8 cellular contexts compared by ENCODE assay signal in the genomic region with DNA sequence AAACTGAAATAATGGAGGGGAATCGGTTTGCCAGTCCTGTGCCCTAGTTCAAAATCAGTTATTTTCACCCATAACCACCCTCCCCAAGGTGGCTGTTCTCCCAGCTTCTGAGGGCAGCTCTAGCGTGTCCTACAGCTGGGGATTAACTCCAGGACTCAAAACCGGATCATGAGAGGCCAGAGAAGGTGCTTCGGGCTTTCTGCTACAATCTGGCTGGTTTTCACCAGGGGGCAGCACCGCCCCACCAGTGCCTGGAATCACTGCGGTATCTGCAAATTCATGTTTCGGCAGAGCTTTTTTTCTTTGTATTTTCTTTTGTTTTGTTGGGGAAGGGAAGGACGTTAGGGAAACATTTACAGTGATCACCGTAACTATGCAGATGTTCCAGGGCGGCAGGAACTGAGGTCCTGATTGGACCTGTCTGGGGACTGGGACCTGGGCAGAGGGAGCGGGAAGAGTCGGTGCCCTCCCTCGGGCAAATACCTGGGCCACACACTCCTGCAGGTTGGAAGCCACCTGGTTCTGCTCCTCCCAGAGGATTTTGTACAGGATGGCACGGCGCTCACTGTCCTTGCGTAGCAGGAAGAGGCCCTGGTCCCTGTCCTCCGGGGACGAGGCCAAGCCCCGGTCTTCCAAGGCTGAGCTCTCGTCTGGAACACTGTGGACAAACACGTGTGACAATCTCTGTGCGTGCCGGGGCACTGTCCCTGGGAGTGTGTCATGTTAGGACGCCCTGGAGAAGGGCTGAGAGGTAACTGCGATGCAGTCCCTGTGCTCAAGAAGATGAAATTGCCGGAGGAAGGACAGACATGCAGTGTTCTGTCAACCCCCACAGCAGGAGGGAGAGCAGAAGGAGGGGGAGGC. TPM values are rescaled to one million over a fixed set of nuclear protein-coding genes. Genes with fewer than 3 reads are reported as not detected.
DNase-seq lines count a peak whose midpoint lies in the region; ATAC-seq and TF ChIP-seq lines count a peak whose summit lies in the region.

No MANE protein-coding gene starts in this region.

- no peaks in the 10 kb centered on the region for H3K36me3 Mint-ChIP-seq in activated T-helper 17 cell treated with anti-CD3 and anti-CD28 coated beads, Interleukin-2, amount 50 U/mL, for 72 hours (ENCODE audit: low read depth)
- H3K36me3 Mint-ChIP-seq in nephron progenitor cell (ENCODE audit: low read depth), result no peaks in the 10 kb centered on the region
- H3K36me3 Mint-ChIP-seq in stimulated activated naive CD8-positive, alpha-beta T cell treated with anti-CD3 and anti-CD28 coated beads, Interleukin-15, Interleukin-2, amounts not matched to agents 100 ng/mL and 50 ng/mL, for 24 hours (ENCODE audit: low read depth), result peaks cover under 1% of the 10 kb centered on the region

- no peaks in the 10 kb centered on the region for H3K9me3 Mint-ChIP-seq in activated T-helper 17 cell treated with anti-CD3 and anti-CD28 coated beads, Interleukin-2, amount 50 U/mL, for 72 hours
- peaks cover 49% of the 10 kb centered on the region for H3K9me3 Mint-ChIP-seq in nephron progenitor cell
- no peaks in the 10 kb centered on the region for H3K9me3 Mint-ChIP-seq in stimulated activated naive CD8-positive, alpha-beta T cell treated with anti-CD3 and anti-CD28 coated beads, Interleukin-15, Interleukin-2, amounts not matched to agents 100 ng/mL and 50 ng/mL, for 24 hours

- H3K36me3 ChIP-seq in Peyer's patch, result no peaks in the 10 kb centered on the region

- H3K4me3 ChIP-seq in Peyer's patch (peak overlapping the region; percentile 15 to 43 (median 38)), fibroblast of the aortic adventitia (ENCODE audit: low read depth, low read length) (peak overlapping the region; percentile 43)

- no peaks in the 10 kb centered on the region for H3K4me1 ChIP-seq in Peyer's patch

- H3K4me3 Mint-ChIP-seq in activated T-helper 17 cell treated with anti-CD3 and anti-CD28 coated beads, Interleukin-2, amount 50 U/mL, for 72 hours, result peak overlapping the region; percentile 90
- H3K4me3 Mint-ChIP-seq in nephron progenitor cell, result peak overlapping the region; percentile 83
- H3K4me3 Mint-ChIP-seq in stimulated activated naive CD8-positive, alpha-beta T cell treated with anti-CD3 and anti-CD28 coated beads, Interleukin-15, Interleukin-2, amounts not matched to agents 100 ng/mL and 50 ng/mL, for 24 hours, result peak overlapping the region; percentile 79

- peak; percentile 75 for DNase-seq in AG20443 (ENCODE audit: low spot score)
- DNase-seq in HT-29 (ENCODE audit: low spot score), result peak; percentile 74
- peak; percentile 45 to 81 (median 64) for DNase-seq in Peyer's patch
- DNase-seq in fibroblast of the aortic adventitia (ENCODE audit: low read depth), result peak; percentile 65
- peak; percentile 71 for DNase-seq in nephron progenitor cell

- H3K27ac ChIP-seq in Peyer's patch, result no peak overlapping the region

- no peaks in the 10 kb centered on the region for H3K9me3 ChIP-seq in Peyer's patch

- no peaks in the 10 kb centered on the region for H3K27me3 ChIP-seq in Peyer's patch

- peak overlapping the region; percentile 68 for H3K27ac Mint-ChIP-seq in activated T-helper 17 cell treated with anti-CD3 and anti-CD28 coated beads, Interleukin-2, amount 50 U/mL, for 72 hours
- H3K27ac Mint-ChIP-seq in nephron progenitor cell, result no peak overlapping the region
- H3K27ac Mint-ChIP-seq in stimulated activated naive CD8-positive, alpha-beta T cell treated with anti-CD3 and anti-CD28 coated beads, Interleukin-15, Interleukin-2, amounts not matched to agents 100 ng/mL and 50 ng/mL, for 24 hours, result peak overlapping the region; percentile 32

- peak; percentile 13 to 57 (median 54) for TF ChIP-seq CTCF in Peyer's patch (IDR thresholded peaks at IDR 0.05)
- TF ChIP-seq CTCF in fibroblast of the aortic adventitia (IDR thresholded peaks at IDR 0.05; ENCODE audit: insufficient read depth, low read length), result peak; percentile 80
- peak; percentile 61 for TF ChIP-seq CTCF in nephron progenitor cell (IDR thresholded peaks at IDR 0.05)

- peaks cover 8% of the 10 kb centered on the region for H3K4me1 Mint-ChIP-seq in activated T-helper 17 cell treated with anti-CD3 and anti-CD28 coated beads, Interleukin-2, amount 50 U/mL, for 72 hours
- H3K4me1 Mint-ChIP-seq in nephron progenitor cell, result peaks cover 9% of the 10 kb centered on the region
- peaks cover 3% of the 10 kb centered on the region for H3K4me1 Mint-ChIP-seq in stimulated activated naive CD8-positive, alpha-beta T cell treated with anti-CD3 and anti-CD28 coated beads, Interleukin-15, Interleukin-2, amounts not matched to agents 100 ng/mL and 50 ng/mL, for 24 hours (ENCODE audit: low read depth)

- no peaks in the 10 kb centered on the region for H3K27me3 Mint-ChIP-seq in activated T-helper 17 cell treated with anti-CD3 and anti-CD28 coated beads, Interleukin-2, amount 50 U/mL, for 72 hours
- peaks cover 12% of the 10 kb centered on the region for H3K27me3 Mint-ChIP-seq in nephron progenitor cell (ENCODE audit: low read depth, poor library complexity)
- no peaks in the 10 kb centered on the region for H3K27me3 Mint-ChIP-seq in stimulated activated naive CD8-positive, alpha-beta T cell treated with anti-CD3 and anti-CD28 coated beads, Interleukin-15, Interleukin-2, amounts not matched to agents 100 ng/mL and 50 ng/mL, for 24 hours

- no peak for TF ChIP-seq POLR2A in Peyer's patch (IDR thresholded peaks at IDR 0.05)

- peak; percentile 61 for ATAC-seq in GM18907 (IDR thresholded peaks at IDR 0.05; ENCODE audit: unreplicated experiment)
- peak; percentile 80 for ATAC-seq in activated T-helper 17 cell treated with anti-CD3 and anti-CD28 coated beads, Interleukin-2, amount 50 U/mL, for 72 hours (replicated peaks)

RNA-seq across cellular contexts. Expression of a gene that starts 28.7 kb away (rescaled TPM):
- total RNA-seq in HT-29 (2014; rRNA removed; shearing (Covaris generic)), result 257 and 284 TPM in 2 replicates
- total RNA-seq in Peyer's patch (100 to 1,000 TPM; 145 to 276 (median 200) TPM), fibroblast of the aortic adventitia (ENCODE audit: low replicate concordance) (40.8 and 195 TPM in 2 replicates)
- 100 to 1,000 TPM in 1 of 2 donors, 10 to 100 TPM in 1; 89.1 to 178 TPM for total RNA-seq in activated T-helper 17 cell treated with anti-CD3 and anti-CD28 coated beads, Interleukin-2, amount 50 U/mL, for 72 hours
